8 cellular contexts compared by ENCODE assay signal in genomic region chr11:60913793-60914619, GRCh38. TPM values are rescaled to one million over a fixed set of nuclear protein-coding genes. Genes with fewer than 3 reads are reported as not detected.
DNase-seq lines count a peak whose midpoint lies in the region; ATAC-seq and TF ChIP-seq lines count a peak whose summit lies in the region.

A gene with protein sequence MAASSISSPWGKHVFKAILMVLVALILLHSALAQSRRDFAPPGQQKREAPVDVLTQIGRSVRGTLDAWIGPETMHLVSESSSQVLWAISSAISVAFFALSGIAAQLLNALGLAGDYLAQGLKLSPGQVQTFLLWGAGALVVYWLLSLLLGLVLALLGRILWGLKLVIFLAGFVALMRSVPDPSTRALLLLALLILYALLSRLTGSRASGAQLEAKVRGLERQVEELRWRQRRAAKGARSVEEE (plus strand): TSS chr11:60914158. CDS start chr11:60919694, 5,536 bp downstream.

- peak within 1 kb of the TSS; percentile 77 for H3K27ac ChIP-seq in CD8-positive, alpha-beta T cell (ENCODE audit: low read depth, low read length)

- peak; percentile 55 for ATAC-seq in CD8-positive, alpha-beta T cell
- ATAC-seq in GM19468 (IDR thresholded peaks at IDR 0.05; ENCODE audit: extremely low read depth, unreplicated experiment) = peak; percentile 15
- ATAC-seq in effector memory CD8-positive, alpha-beta T cell (replicated peaks) = peak; percentile 64

- peak within 1 kb of the TSS; percentile 85 for H3K4me3 ChIP-seq in CD8-positive, alpha-beta T cell (ENCODE audit: low read depth, low read length)

- CTCF ChIA-PET in CD8-positive, alpha-beta T cell (lab: Charles Lee) = interaction anchor here (0.6 to 8.4 kb wide), 14 partner anchors 9 to 272 kb away, joined by 3 to 77 read pairs (median 5); partner anchors contain the start of gene TMEM132A
- CTCF ChIA-PET in activated CD8-positive, alpha-beta memory T cell treated with anti-CD3 and anti-CD28 coated beads for 36 hours (lab: Charles Lee) = interaction anchor here (0.6 to 3.1 kb wide), 2 partner anchors 13 to 209 kb away, joined by 3 to 24 read pairs; no protein-coding TSS in a partner anchor

- no peaks in the 10 kb centered on the region for H3K9me3 ChIP-seq in CD8-positive, alpha-beta T cell (ENCODE audit: low read length)

- H3K4me1 Mint-ChIP-seq in CD8-positive, alpha-beta T cell (ENCODE audit: low read depth) = peaks cover 77% of the 10 kb centered on the region
- peaks cover 46 to 50% of the 10 kb centered on the region in 2 donors for H3K4me1 Mint-ChIP-seq in effector memory CD8-positive, alpha-beta T cell (ENCODE audit: low read depth in 2 of 2)

- POLR2A ChIA-PET in CD8-positive, alpha-beta T cell (lab: Charles Lee) = interaction anchor here (0.6 to 4.0 kb wide), 16 partner anchors 9 to 485 kb away, joined by 3 to 41 read pairs (median 4); partner anchors contain the start of genes PRPF19 and TMEM132A
- POLR2A ChIA-PET in activated CD8-positive, alpha-beta memory T cell treated with anti-CD3 and anti-CD28 coated beads for 36 hours (lab: Charles Lee) = interaction anchor here (0.7 to 2.9 kb wide), 7 partner anchors 8 to 198 kb away, joined by 3 to 19 read pairs (median 3); partner anchors contain the start of gene PRPF19

- no peaks in the 10 kb centered on the region for H3K9me3 Mint-ChIP-seq in CD8-positive, alpha-beta T cell
- H3K9me3 Mint-ChIP-seq in effector memory CD8-positive, alpha-beta T cell = no peaks in the 10 kb centered on the region

- no peaks in the 10 kb centered on the region for H3K27me3 Mint-ChIP-seq in CD8-positive, alpha-beta T cell (ENCODE audit: low read depth)
- H3K27me3 Mint-ChIP-seq in effector memory CD8-positive, alpha-beta T cell = no peaks in the 10 kb centered on the region

- H3K36me3 ChIP-seq in CD8-positive, alpha-beta T cell (ENCODE audit: insufficient read depth, low read length) = no peaks in the 10 kb centered on the region

- peaks cover 40% of the 10 kb centered on the region for H3K4me1 ChIP-seq in CD8-positive, alpha-beta T cell (ENCODE audit: insufficient read depth, low read length)

- peaks cover 17% of the 10 kb centered on the region for H3K36me3 Mint-ChIP-seq in CD8-positive, alpha-beta T cell
- H3K36me3 Mint-ChIP-seq in effector memory CD8-positive, alpha-beta T cell (ENCODE audit: insufficient read depth) = peaks cover 23% of the 10 kb centered on the region

- H3K4me3 Mint-ChIP-seq in CD8-positive, alpha-beta T cell = peak within 1 kb of the TSS; percentile 95
- peak within 1 kb of the TSS; percentile 89 to 95 for H3K4me3 Mint-ChIP-seq in effector memory CD8-positive, alpha-beta T cell

- H3K27ac Mint-ChIP-seq in CD8-positive, alpha-beta T cell = peak within 1 kb of the TSS; percentile 97
- H3K27ac Mint-ChIP-seq in effector memory CD8-positive, alpha-beta T cell = peak within 1 kb of the TSS; percentile 96 to 97

- DNase-seq in CD8-positive, alpha-beta T cell = peak; percentile 75 to 92 (median 84)
- peak; percentile 92 for DNase-seq in HT1080 (ENCODE audit: low read depth)
- DNase-seq in NOMO-1 (lab: John Stamatoyannopoulos, UW; ENCODE audit: unreplicated experiment in 2 of 2) = peak; percentile 84 to 86
- peak; percentile 80 to 86 (median 81) for DNase-seq in effector memory CD8-positive, alpha-beta T cell
- DNase-seq in medulla oblongata (ENCODE audit: extremely low spot score) = peak; percentile 98
- DNase-seq in stimulated activated CD4-positive, alpha-beta T cell treated with anti-CD3 and anti-CD28 coated beads, TNF-alpha, amount 100 ng/mL, for 48 hours (ENCODE audit: low read depth in 3 of 3) = peak; percentile 71 to 82 (median 80)

- H3K27me3 ChIP-seq in CD8-positive, alpha-beta T cell (ENCODE audit: insufficient read depth, low read length) = no peaks in the 10 kb centered on the region

- TF ChIP-seq CTCF in CD8-positive, alpha-beta T cell (IDR thresholded peaks at IDR 0.05) = no peak

- intact Hi-C loops in CD8-positive, alpha-beta T cell (cut with DNase I, micrococcal nuclease) = loop anchor here (1.0 to 10.0 kb wide), 10 partner anchors 15 to 1641 kb away; partner anchors contain the start of genes CCDC86 (in 2 of the 2), CYB561A3 (in 2 of the 2), TMEM138 (in 2 of the 2) and CD6 (in 1 of the 2)

RNA-seq across cellular contexts. Expression of the gene that starts here (rescaled TPM):
- 10 to 100 TPM; 46.7 to 52.2 TPM for total RNA-seq in CD8-positive, alpha-beta T cell
- 88.3 and 146 TPM in 2 replicates for total RNA-seq in HT1080 (2014; rRNA removed; shearing (Covaris generic))
- polyA plus RNA-seq in HT1080 (2015; cell fraction: cytosol; rRNA removed) = 98.8 and 114 TPM in 2 replicates
- 78.7 and 80.9 TPM in 2 replicates for polyA plus RNA-seq in HT1080 (2015; cell fraction: nucleus; rRNA removed)
- 100 to 1,000 TPM; 145 to 154 TPM for total RNA-seq in activated CD8-positive, alpha-beta memory T cell treated with anti-CD3 and anti-CD28 coated beads for 36 hours

Comparison
In these comparisons a context has a peak if more than half of its experiments do, and no peak if none do; other contexts are left out.
1. Peak in every context shown above with its lines: DNase-seq, ATAC-seq, H3K4me3 ChIP-seq and H3K27ac ChIP-seq.